ENCODE assay signal across 1 cellular context in genomic region chr18:9913526-9914333, GRCh38.
TF ChIP-seq lines count a peak whose summit lies in the region.

A gene with protein sequence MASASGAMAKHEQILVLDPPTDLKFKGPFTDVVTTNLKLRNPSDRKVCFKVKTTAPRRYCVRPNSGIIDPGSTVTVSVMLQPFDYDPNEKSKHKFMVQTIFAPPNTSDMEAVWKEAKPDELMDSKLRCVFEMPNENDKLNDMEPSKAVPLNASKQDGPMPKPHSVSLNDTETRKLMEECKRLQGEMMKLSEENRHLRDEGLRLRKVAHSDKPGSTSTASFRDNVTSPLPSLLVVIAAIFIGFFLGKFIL (plus strand): TSS chr18:9914016. CDS start chr18:9914257, 241 bp downstream.

TF ChIP-seq in HepG2, 621 proteins besides CTCF, POLR2A, EP300 and RAD21 (continued from another document and continues in another):
- TF ChIP-seq, protein P1, sequence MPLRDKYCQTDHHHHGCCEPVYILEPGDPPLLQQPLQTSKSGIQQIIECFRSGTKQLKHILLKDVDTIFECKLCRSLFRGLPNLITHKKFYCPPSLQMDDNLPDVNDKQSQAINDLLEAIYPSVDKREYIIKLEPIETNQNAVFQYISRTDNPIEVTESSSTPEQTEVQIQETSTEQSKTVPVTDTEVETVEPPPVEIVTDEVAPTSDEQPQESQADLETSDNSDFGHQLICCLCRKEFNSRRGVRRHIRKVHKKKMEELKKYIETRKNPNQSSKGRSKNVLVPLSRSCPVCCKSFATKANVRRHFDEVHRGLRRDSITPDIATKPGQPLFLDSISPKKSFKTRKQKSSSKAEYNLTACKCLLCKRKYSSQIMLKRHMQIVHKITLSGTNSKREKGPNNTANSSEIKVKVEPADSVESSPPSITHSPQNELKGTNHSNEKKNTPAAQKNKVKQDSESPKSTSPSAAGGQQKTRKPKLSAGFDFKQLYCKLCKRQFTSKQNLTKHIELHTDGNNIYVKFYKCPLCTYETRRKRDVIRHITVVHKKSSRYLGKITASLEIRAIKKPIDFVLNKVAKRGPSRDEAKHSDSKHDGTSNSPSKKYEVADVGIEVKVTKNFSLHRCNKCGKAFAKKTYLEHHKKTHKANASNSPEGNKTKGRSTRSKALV (CRISPR knock-in tag; IDR thresholded peaks at IDR 0.05), result no peak
- TF ChIP-seq CCDC6 (CRISPR knock-in tag; IDR thresholded peaks at IDR 0.05), result 0 out of 2 replicates have a peak, but pooled peaks have one; percentile 25
- no peak for TF ChIP-seq ZNF615 (CRISPR knock-in tag; IDR thresholded peaks at IDR 0.05; ENCODE audit: borderline replicate concordance)
- peak; percentile 72; the same call in 1 of the 2 replicates for TF ChIP-seq BRCA1 (CRISPR knock-in tag; IDR thresholded peaks at IDR 0.05)
- TF ChIP-seq CREB1 (IDR thresholded peaks at IDR 0.05), result no peak; the same call in none of the 2 replicates
- TF ChIP-seq CREB1 (CRISPR knock-in tag; IDR thresholded peaks at IDR 0.05), result peak; percentile 44; the same call in 1 of the 2 replicates
- peak; percentile 97 for TF ChIP-seq RBFOX2 (IDR thresholded peaks at IDR 0.05; ENCODE audit: low read depth, low read length)
- no peak for TF ChIP-seq STAT5B (CRISPR knock-in tag; IDR thresholded peaks at IDR 0.05)
- TF ChIP-seq CBFB (CRISPR knock-in tag; IDR thresholded peaks at IDR 0.05), result no peak
- no peak for TF ChIP-seq KIAA2018 (CRISPR knock-in tag; IDR thresholded peaks at IDR 0.05; ENCODE audit: borderline replicate concordance)
- TF ChIP-seq, protein P2, sequence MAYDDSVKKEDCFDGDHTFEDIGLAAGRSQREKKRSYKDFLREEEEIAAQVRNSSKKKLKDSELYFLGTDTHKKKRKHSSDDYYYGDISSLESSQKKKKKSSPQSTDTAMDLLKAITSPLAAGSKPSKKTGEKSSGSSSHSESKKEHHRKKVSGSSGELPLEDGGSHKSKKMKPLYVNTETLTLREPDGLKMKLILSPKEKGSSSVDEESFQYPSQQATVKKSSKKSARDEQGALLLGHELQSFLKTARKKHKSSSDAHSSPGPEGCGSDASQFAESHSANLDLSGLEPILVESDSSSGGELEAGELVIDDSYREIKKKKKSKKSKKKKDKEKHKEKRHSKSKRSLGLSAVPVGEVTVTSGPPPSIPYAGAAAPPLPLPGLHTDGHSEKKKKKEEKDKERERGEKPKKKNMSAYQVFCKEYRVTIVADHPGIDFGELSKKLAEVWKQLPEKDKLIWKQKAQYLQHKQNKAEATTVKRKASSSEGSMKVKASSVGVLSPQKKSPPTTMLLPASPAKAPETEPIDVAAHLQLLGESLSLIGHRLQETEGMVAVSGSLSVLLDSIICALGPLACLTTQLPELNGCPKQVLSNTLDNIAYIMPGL (CRISPR knock-in tag; IDR thresholded peaks at IDR 0.05; ENCODE audit: borderline replicate concordance in 1 of 2, low read depth in 1 of 2), result peak; percentile 56 to 66; a peak in 2 of 4 replicates
- no peak for TF ChIP-seq GLI4 (CRISPR knock-in tag; IDR thresholded peaks at IDR 0.05; ENCODE audit: borderline replicate concordance)
- no peak for TF ChIP-seq ZNF292 (CRISPR knock-in tag; IDR thresholded peaks at IDR 0.05; ENCODE audit: borderline replicate concordance, low read depth)
- TF ChIP-seq CEBPB (IDR thresholded peaks at IDR 0.05; ENCODE audit: borderline replicate concordance, low read depth, low read length), result no peak
- no peak for TF ChIP-seq ZBTB20 (CRISPR knock-in tag; IDR thresholded peaks at IDR 0.05; ENCODE audit: borderline replicate concordance, low read depth)
- TF ChIP-seq, protein P3, sequence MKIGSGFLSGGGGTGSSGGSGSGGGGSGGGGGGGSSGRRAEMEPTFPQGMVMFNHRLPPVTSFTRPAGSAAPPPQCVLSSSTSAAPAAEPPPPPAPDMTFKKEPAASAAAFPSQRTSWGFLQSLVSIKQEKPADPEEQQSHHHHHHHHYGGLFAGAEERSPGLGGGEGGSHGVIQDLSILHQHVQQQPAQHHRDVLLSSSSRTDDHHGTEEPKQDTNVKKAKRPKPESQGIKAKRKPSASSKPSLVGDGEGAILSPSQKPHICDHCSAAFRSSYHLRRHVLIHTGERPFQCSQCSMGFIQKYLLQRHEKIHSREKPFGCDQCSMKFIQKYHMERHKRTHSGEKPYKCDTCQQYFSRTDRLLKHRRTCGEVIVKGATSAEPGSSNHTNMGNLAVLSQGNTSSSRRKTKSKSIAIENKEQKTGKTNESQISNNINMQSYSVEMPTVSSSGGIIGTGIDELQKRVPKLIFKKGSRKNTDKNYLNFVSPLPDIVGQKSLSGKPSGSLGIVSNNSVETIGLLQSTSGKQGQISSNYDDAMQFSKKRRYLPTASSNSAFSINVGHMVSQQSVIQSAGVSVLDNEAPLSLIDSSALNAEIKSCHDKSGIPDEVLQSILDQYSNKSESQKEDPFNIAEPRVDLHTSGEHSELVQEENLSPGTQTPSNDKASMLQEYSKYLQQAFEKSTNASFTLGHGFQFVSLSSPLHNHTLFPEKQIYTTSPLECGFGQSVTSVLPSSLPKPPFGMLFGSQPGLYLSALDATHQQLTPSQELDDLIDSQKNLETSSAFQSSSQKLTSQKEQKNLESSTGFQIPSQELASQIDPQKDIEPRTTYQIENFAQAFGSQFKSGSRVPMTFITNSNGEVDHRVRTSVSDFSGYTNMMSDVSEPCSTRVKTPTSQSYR (CRISPR knock-in tag; IDR thresholded peaks at IDR 0.05; ENCODE audit: borderline replicate concordance), result peak; percentile 55; the same call in 1 of the 2 replicates
- TF ChIP-seq PHF20 (CRISPR knock-in tag; IDR thresholded peaks at IDR 0.05), result peak; percentile 61
- no peak for TF ChIP-seq RARG (CRISPR knock-in tag; IDR thresholded peaks at IDR 0.05; ENCODE audit: low read depth)
- TF ChIP-seq WIZ (CRISPR knock-in tag; IDR thresholded peaks at IDR 0.05), result 0 out of 2 replicates have a peak, but pooled peaks have one; percentile 5
- peak; percentile 93; the same call in 1 of the 2 replicates for TF ChIP-seq KAT7 (CRISPR knock-in tag; IDR thresholded peaks at IDR 0.05; ENCODE audit: borderline replicate concordance)
- TF ChIP-seq SRSF4 (IDR thresholded peaks at IDR 0.05; ENCODE audit: low read depth, low read length, poor library complexity, severe bottlenecking), result no peak
- no peak for TF ChIP-seq HNF1A (IDR thresholded peaks at IDR 0.05; ENCODE audit: low read depth)
- TF ChIP-seq HNF1A (CRISPR knock-in tag; IDR thresholded peaks at IDR 0.05; ENCODE audit: borderline replicate concordance), result peak; percentile 25; the same call in 1 of the 2 replicates
- no peak for TF ChIP-seq KDM3A (CRISPR knock-in tag; IDR thresholded peaks at IDR 0.05; ENCODE audit: low read depth)
- peak; percentile 9; the same call in 1 of the 2 replicates for TF ChIP-seq PITX1 (CRISPR knock-in tag; IDR thresholded peaks at IDR 0.05)
- TF ChIP-seq ZKSCAN1 (IDR thresholded peaks at IDR 0.05; ENCODE audit: low read length), result no peak
- TF ChIP-seq, protein P4, sequence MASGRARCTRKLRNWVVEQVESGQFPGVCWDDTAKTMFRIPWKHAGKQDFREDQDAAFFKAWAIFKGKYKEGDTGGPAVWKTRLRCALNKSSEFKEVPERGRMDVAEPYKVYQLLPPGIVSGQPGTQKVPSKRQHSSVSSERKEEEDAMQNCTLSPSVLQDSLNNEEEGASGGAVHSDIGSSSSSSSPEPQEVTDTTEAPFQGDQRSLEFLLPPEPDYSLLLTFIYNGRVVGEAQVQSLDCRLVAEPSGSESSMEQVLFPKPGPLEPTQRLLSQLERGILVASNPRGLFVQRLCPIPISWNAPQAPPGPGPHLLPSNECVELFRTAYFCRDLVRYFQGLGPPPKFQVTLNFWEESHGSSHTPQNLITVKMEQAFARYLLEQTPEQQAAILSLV (CRISPR knock-in tag; IDR thresholded peaks at IDR 0.05; ENCODE audit: borderline replicate concordance), result no peak
- TF ChIP-seq ZKSCAN5 (CRISPR knock-in tag; IDR thresholded peaks at IDR 0.05), result no peak
- no peak for TF ChIP-seq NFE2 (CRISPR knock-in tag; IDR thresholded peaks at IDR 0.05)
- TF ChIP-seq, protein P5, sequence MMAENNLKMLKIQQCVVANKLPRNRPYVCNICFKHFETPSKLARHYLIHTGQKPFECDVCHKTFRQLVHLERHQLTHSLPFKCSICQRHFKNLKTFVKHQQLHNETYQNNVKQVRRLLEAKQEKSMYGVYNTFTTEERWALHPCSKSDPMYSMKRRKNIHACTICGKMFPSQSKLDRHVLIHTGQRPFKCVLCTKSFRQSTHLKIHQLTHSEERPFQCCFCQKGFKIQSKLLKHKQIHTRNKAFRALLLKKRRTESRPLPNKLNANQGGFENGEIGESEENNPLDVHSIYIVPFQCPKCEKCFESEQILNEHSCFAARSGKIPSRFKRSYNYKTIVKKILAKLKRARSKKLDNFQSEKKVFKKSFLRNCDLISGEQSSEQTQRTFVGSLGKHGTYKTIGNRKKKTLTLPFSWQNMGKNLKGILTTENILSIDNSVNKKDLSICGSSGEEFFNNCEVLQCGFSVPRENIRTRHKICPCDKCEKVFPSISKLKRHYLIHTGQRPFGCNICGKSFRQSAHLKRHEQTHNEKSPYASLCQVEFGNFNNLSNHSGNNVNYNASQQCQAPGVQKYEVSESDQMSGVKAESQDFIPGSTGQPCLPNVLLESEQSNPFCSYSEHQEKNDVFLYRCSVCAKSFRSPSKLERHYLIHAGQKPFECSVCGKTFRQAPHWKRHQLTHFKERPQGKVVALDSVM (CRISPR knock-in tag; IDR thresholded peaks at IDR 0.05), result 0 out of 2 replicates have a peak, but pooled peaks have one; percentile 29
- TF ChIP-seq FOXA1 (IDR thresholded peaks at IDR 0.05), result no peak
- no peak for TF ChIP-seq FOXA1 (CRISPR knock-in tag; IDR thresholded peaks at IDR 0.05)
- TF ChIP-seq GPN1 (CRISPR knock-in tag; IDR thresholded peaks at IDR 0.05; ENCODE audit: borderline replicate concordance), result peak; percentile 46; the same call in 1 of the 2 replicates
- TF ChIP-seq JDP2 (CRISPR knock-in tag; IDR thresholded peaks at IDR 0.05; ENCODE audit: borderline replicate concordance), result no peak
- TF ChIP-seq ZNF501 (CRISPR knock-in tag; IDR thresholded peaks at IDR 0.05), result peak; percentile 76
